1 cellular context compared by ENCODE assay signal in genomic region chr11:92662580-92662979, GRCh38.
TF ChIP-seq lines count a peak whose summit lies in the region.

No MANE protein-coding gene starts in this region.

TF ChIP-seq in H1, 55 proteins besides CTCF, POLR2A, EP300 and RAD21 (continued from another document):
- TF ChIP-seq, protein P1, sequence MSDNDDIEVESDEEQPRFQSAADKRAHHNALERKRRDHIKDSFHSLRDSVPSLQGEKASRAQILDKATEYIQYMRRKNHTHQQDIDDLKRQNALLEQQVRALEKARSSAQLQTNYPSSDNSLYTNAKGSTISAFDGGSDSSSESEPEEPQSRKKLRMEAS (IDR thresholded peaks at IDR 0.05): no peak
- no peak for TF ChIP-seq YY1 (IDR thresholded peaks at IDR 0.05; ENCODE audit: low read depth, low read length)
